Comparison of ENCODE assay signal across 26 cellular contexts in the genomic region with DNA sequence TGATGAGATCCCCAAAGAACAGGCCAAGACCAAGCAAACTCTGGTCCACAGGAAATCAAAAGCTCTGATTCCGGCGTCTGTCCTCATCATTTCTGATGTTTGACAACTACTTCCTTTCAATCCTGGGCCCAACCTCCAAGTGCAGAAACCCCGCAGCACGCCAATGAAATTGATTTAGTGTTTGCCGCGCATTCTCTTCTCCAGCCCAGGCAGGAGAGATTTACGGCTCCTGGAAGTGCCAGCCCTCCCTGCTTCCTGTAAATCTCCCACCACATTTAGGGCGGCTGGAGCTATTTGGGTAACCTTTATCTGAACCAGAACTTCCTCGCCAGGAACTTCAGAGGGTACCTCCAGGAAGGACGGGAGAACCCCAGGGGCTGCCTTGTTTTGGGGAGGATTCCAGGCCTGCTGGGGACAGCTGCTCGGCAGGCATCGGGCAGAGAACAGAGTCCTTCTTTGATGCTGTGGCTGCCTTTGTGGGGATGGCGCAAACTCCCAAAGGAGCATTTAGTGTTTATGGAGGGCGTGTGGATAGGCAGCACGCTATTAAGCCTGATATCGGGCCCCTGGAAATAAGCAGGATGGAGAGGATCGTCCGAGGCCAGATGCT.
"Had no signal": no experiment of that assay in that cellular context is flagged by ENCODE, and none has a peak within 500 bp of the region (broad histone marks: within the 10 kb centered on the region; RNA-seq: fewer than 3 reads in every experiment).

No MANE protein-coding gene starts in this region.

- ATAC-seq: left lobe of liver; naive thymus-derived CD4-positive, alpha-beta T cell; pancreas; sciatic nerve; T-cell had no signal

- H3K36me3 Mint-ChIP-seq: naive thymus-derived CD4-positive, alpha-beta T cell; T-cell had no signal

- DNase-seq: activated CD4-positive, alpha-beta T cell treated with anti-CD3 and anti-CD28 coated beads for 1 hour; activated CD8-positive, alpha-beta memory T cell treated with anti-CD3 and anti-CD28 coated beads for 24 hours; activated CD8-positive, alpha-beta memory T cell treated with anti-CD3 and anti-CD28 coated beads, Interleukin-2, amount 50 U/mL, for 48 hours; activated effector memory CD4-positive, alpha-beta T cell treated with anti-CD3 and anti-CD28 coated beads, Interleukin-2, amount 50 U/mL, for 16 hours; activated naive CD4-positive, alpha-beta T cell treated with anti-CD3 and anti-CD28 coated beads, Interleukin-2, amount 50 U/mL, for 16 hours; activated T-cell treated with anti-CD3 and anti-CD28 coated beads, Interleukin-2, amount 50 U/mL, for 48 hours; colonic mucosa; endodermal cell; foreskin fibroblast; hippocampal formation; islet precursor cell; naive thymus-derived CD4-positive, alpha-beta T cell; pancreas; stimulated activated CD4-positive, alpha-beta T cell treated with anti-CD3 and anti-CD28 coated beads, Interleukin-4, amount 100 ng/mL, for 1 hour; stomach; T-cell; T1000; upper lobe of left lung had no signal

- H3K4me1 ChIP-seq: ascending aorta, colonic mucosa, pancreas, stomach, upper lobe of left lung had no signal

- H3K27ac ChIP-seq: ascending aorta, colonic mucosa, epithelial cell of prostate, neutrophil, pancreas, stomach, upper lobe of left lung, VCaP had no signal

- H3K4me3 ChIP-seq: ascending aorta, colonic mucosa, pancreas, smooth muscle cell, stomach, upper lobe of left lung had no signal

- H3K4me1 Mint-ChIP-seq: central memory CD8-positive, alpha-beta T cell; naive thymus-derived CD4-positive, alpha-beta T cell; T-cell had no signal

- H3K27ac Mint-ChIP-seq: endodermal cell; naive thymus-derived CD4-positive, alpha-beta T cell; T-cell had no signal

- H3K9me3 ChIP-seq: ascending aorta, colonic mucosa, neutrophil, pancreas, stomach, upper lobe of left lung had no signal

- FAIRE-seq: pancreas had no signal

- H3K4me2 ChIP-seq: smooth muscle cell had no signal

- H3K9me3 Mint-ChIP-seq: central memory CD8-positive, alpha-beta T cell; endodermal cell; T-cell had no signal

- H3K4me3 Mint-ChIP-seq: central memory CD8-positive, alpha-beta T cell; endodermal cell; naive thymus-derived CD4-positive, alpha-beta T cell; T-cell had no signal

- H3K36me3 ChIP-seq: ascending aorta, colonic mucosa, neutrophil, pancreas, stomach, upper lobe of left lung had no signal

- H3K27me3 ChIP-seq: ascending aorta, colonic mucosa, pancreas, upper lobe of left lung had no signal
